Comparison of ENCODE assay signal across 25 cellular contexts in genomic region chr12:39830862-39831520, GRCh38.
DNase-seq lines count a peak whose midpoint lies in the region; TF ChIP-seq lines count a peak whose summit lies in the region.
"Had no signal": no experiment of that assay in that cellular context is flagged by ENCODE, and none has a peak within 500 bp of the region (broad histone marks: within the 10 kb centered on the region; RNA-seq: fewer than 3 reads in every experiment).

No MANE protein-coding gene starts in this region.

- H3K36me3 ChIP-seq in endocrine pancreas (ENCODE audit: control insufficient read depth, insufficient read depth, low read length) (no peaks in the 10 kb centered on the region), liver (ENCODE audit: control insufficient read depth in 4 of 4, insufficient read depth in 3 of 4, low read depth in 1 of 4, low read length in 3 of 4) (peaks cover 0 to 2% (median 0%) of the 10 kb centered on the region in 4 donors)
- H3K36me3 ChIP-seq: BLaER1, lower lobe of right lung, Peyer's patch had no signal

- H3K4me1 ChIP-seq in endocrine pancreas (ENCODE audit: control insufficient read depth, insufficient read depth, low read length) (peaks cover 13% of the 10 kb centered on the region), liver (ENCODE audit: control insufficient read depth in 4 of 4, insufficient read depth in 4 of 4, low read length in 3 of 4) (peaks cover 5 to 26% (median 16%) of the 10 kb centered on the region in 4 donors)
- H3K4me1 ChIP-seq: gastroesophageal sphincter, lower lobe of right lung, Peyer's patch had no signal

- 34% methylated on average over 5 of the region's 5 CpGs for WGBS in liver

- peak; percentile 14 to 16 for TF ChIP-seq RAD21 in liver (IDR thresholded peaks at IDR 0.05)

- TF ChIP-seq CTCF in LNCAP (IDR thresholded peaks at IDR 0.05) (peak; percentile 24; the same call in 1 of the 2 replicates), liver (IDR thresholded peaks at IDR 0.05; ENCODE audit: low read depth, low read length, missing input control) (no peak)

- H3K4me3 ChIP-seq in endocrine pancreas (ENCODE audit: control insufficient read depth, insufficient read depth, low read length) (peak overlapping the region; percentile 29), liver (ENCODE audit: low read depth in 1 of 3, low read length in 3 of 3) (no peak overlapping the region)
- H3K4me3 ChIP-seq: BLaER1, gastroesophageal sphincter, lower lobe of right lung, Peyer's patch had no signal

- H3K9me3 ChIP-seq in endocrine pancreas (ENCODE audit: control insufficient read depth, low read length) (no peaks in the 10 kb centered on the region), liver (ENCODE audit: control insufficient read depth in 4 of 4, low read length in 3 of 4) (no peaks in the 10 kb centered on the region)
- H3K9me3 ChIP-seq: BLaER1, gastroesophageal sphincter, lower lobe of right lung, Peyer's patch had no signal

- no peaks in the 10 kb centered on the region for H3K27me3 ChIP-seq in endocrine pancreas (ENCODE audit: control insufficient read depth, insufficient read depth, low read length)
- no peaks in the 10 kb centered on the region for H3K27me3 ChIP-seq in liver (ENCODE audit: control insufficient read depth in 4 of 4, insufficient read depth in 4 of 4, low read length in 3 of 4)
- H3K27me3 ChIP-seq: BLaER1, gastroesophageal sphincter, Peyer's patch had no signal

- H3K9ac ChIP-seq in endocrine pancreas (ENCODE audit: control insufficient read depth, insufficient read depth, low read length) (no peak overlapping the region), liver (ENCODE audit: low read depth in 1 of 2, low read length in 2 of 2) (no peak overlapping the region)
- H3K9ac ChIP-seq: BLaER1 had no signal

- peak overlapping the region; percentile 76 to 87 for H3K27ac ChIP-seq in liver (ENCODE audit: low read depth in 1 of 2, low read length in 2 of 2)
- H3K27ac ChIP-seq: BLaER1, epithelial cell of prostate, gastroesophageal sphincter, lower lobe of right lung, Peyer's patch had no signal

- peak; percentile 10 for DNase-seq in AG08395 (ENCODE audit: low spot score)
- DNase-seq in NCI-H69 (lab: John Stamatoyannopoulos, UW): no peak
- no peak for DNase-seq in mesenteric fat pad (ENCODE audit: low spot score)
- DNase-seq in cerebellar nuclear complex (lab: John Stamatoyannopoulos, UW): no peak
- DNase-seq in 8988T: no peak
- DNase-seq: activated CD4-positive, alpha-beta T cell treated with anti-CD3 and anti-CD28 coated beads for 4 hours; activated CD8-positive, alpha-beta memory T cell treated with anti-CD3 and anti-CD28 coated beads for 24 hours; activated gamma-delta T cell treated with Interleukin-2 at 50 U/mL for 16 hours; activated T-cell treated with anti-CD3 and anti-CD28 coated beads, Interleukin-2, amount 50 U/mL, for 1 hour; HCEC 1CT; hypothalamus; lower lobe of right lung; NCI-H1105; NCI-H2107; NCI-H446; nephron progenitor cell; Peyer's patch; T-helper 1 cell; trophoblast cell had no signal

TF ChIP-seq in liver, 16 proteins besides CTCF, POLR2A, EP300 and RAD21:
- TF ChIP-seq GABPA (IDR thresholded peaks at IDR 0.05 in 1 of 2, conservative IDR thresholded peaks at IDR 0.05 in 1 of 2) (no peak), FOXA1 (IDR thresholded peaks at IDR 0.05) (peak; percentile 48), NR2F2 (IDR thresholded peaks at IDR 0.05) (no peak), FOXA2 (IDR thresholded peaks at IDR 0.05) (peak; percentile 67), SP1 (IDR thresholded peaks at IDR 0.05) (peak; percentile 75), TAF1 (conservative IDR thresholded peaks at IDR 0.05) (no peak), ZBTB33 (IDR thresholded peaks at IDR 0.05) (peak; percentile 42), MAX (IDR thresholded peaks at IDR 0.05) (peak; percentile 72), REST (IDR thresholded peaks at IDR 0.05) (peak; percentile 48), RXRA (IDR thresholded peaks at IDR 0.05) (peak; percentile 60 to 69), HNF4G (IDR thresholded peaks at IDR 0.05) (no peak), ATF3 (IDR thresholded peaks at IDR 0.05) (peak; percentile 23), HNF4A (conservative IDR thresholded peaks at IDR 0.05) (peak; percentile 77 to 81), YY1 (IDR thresholded peaks at IDR 0.05) (peak; percentile 44), EGR1 (IDR thresholded peaks at IDR 0.05; ENCODE audit: low read depth in 2 of 2) (no peak), JUND (IDR thresholded peaks at IDR 0.05) (peak in 1 of 2 donors; percentile 82)
